Comparison of ENCODE assay signal across 1 cellular context in genomic region chr22:44049369-44050231, GRCh38.
TF ChIP-seq lines count a peak whose summit lies in the region.

No MANE protein-coding gene starts in this region.

TF ChIP-seq in H1, 55 proteins besides CTCF, POLR2A, EP300 and RAD21 (continued from another document):
- TF ChIP-seq BRCA1 (IDR thresholded peaks at IDR 0.05; ENCODE audit: low read depth, low read length) (no peak), PHF8 (conservative IDR thresholded peaks at IDR 0.05; ENCODE audit: low read depth, low read length) (no peak), CHD7 (IDR thresholded peaks at IDR 0.05; ENCODE audit: insufficient replicate concordance, low read length) (no peak), SP1 (IDR thresholded peaks at IDR 0.05; ENCODE audit: low read depth, low read length) (no peak), SIX5 (IDR thresholded peaks at IDR 0.05; ENCODE audit: low read depth, low read length) (no peak), TAF1 (IDR thresholded peaks at IDR 0.05; ENCODE audit: low read depth, low read length) (no peak), TBP (IDR thresholded peaks at IDR 0.05; ENCODE audit: low read depth, low read length) (no peak), CTBP2 (IDR thresholded peaks at IDR 0.05; ENCODE audit: borderline replicate concordance, insufficient read depth, insufficient read length, low read length) (no peak), RFX5 (IDR thresholded peaks at IDR 0.05; ENCODE audit: borderline replicate concordance, low read depth, low read length) (no peak), CHD1 (IDR thresholded peaks at IDR 0.05; ENCODE audit: low read depth, low read length) (no peak), JUND (IDR thresholded peaks at IDR 0.05; ENCODE audit: low read length) (no peak), MAX (IDR thresholded peaks at IDR 0.05) (no peak), BACH1 (IDR thresholded peaks at IDR 0.05; ENCODE audit: low read length) (no peak), TCF12 (IDR thresholded peaks at IDR 0.05; ENCODE audit: low read depth, low read length) (no peak), POU5F1 (IDR thresholded peaks at IDR 0.05; ENCODE audit: low read depth, low read length) (no peak), NRF1 (IDR thresholded peaks at IDR 0.05; ENCODE audit: low read depth, low read length) (no peak)
TF ChIP-seq in H1: peak in this region for 0.
